8 cellular contexts compared by ENCODE assay signal in genomic region chr7:80134536-80135305, GRCh38. TPM values are rescaled to one million over a fixed set of nuclear protein-coding genes. Genes with fewer than 3 reads are reported as not detected.
DNase-seq lines count a peak whose midpoint lies in the region; ATAC-seq and TF ChIP-seq lines count a peak whose summit lies in the region.

Gene GNAI1, plus strand, starts transcription at chr7:80134831. Its CDS starts 330 bp downstream, at chr7:80135161.

- H3K4me1 ChIP-seq in body of pancreas (peaks cover 25% of the 10 kb centered on the region), psoas muscle (peaks cover 18% of the 10 kb centered on the region)

- H3K4me3 ChIP-seq in body of pancreas, result peak within 1 kb of the TSS; percentile 46 to 77
- peak within 1 kb of the TSS; percentile 95 for H3K4me3 ChIP-seq in psoas muscle

- H3K36me3 ChIP-seq in body of pancreas (replicated peaks in 1 of 2; ENCODE audit: insufficient read depth in 1 of 2, low read depth in 2 of 2) (no peaks in the 10 kb centered on the region), psoas muscle (ENCODE audit: insufficient read depth in 1 of 2, low read depth in 1 of 2) (no peaks in the 10 kb centered on the region)

- no peaks in the 10 kb centered on the region for H3K9me3 ChIP-seq in body of pancreas
- no peaks in the 10 kb centered on the region for H3K9me3 ChIP-seq in psoas muscle

- intact Hi-C loops in activated naive CD4-positive, alpha-beta T cell treated with anti-CD3 and anti-CD28 coated beads for 36 hours (cut with micrococcal nuclease), result loop anchor here (5.0 to 10.0 kb wide), 2 partner anchors 57 to 520 kb away; no protein-coding TSS in a partner anchor
- intact Hi-C loops in body of pancreas (cut with DNase I), result no loop called here
- intact Hi-C loops in psoas muscle (cut with DNase I), result loop anchor here in 1 of 2 donors (5.0 to 10.0 kb wide), 4 partner anchors 53 to 260 kb away; no protein-coding TSS in a partner anchor

- H3K36me3 Mint-ChIP-seq in activated naive CD4-positive, alpha-beta T cell treated with anti-CD3 and anti-CD28 coated beads for 36 hours (ENCODE audit: low read depth), result no peaks in the 10 kb centered on the region

- H3K27me3 Mint-ChIP-seq in activated naive CD4-positive, alpha-beta T cell treated with anti-CD3 and anti-CD28 coated beads for 36 hours (ENCODE audit: low read depth), result peaks cover 48% of the 10 kb centered on the region

- peaks cover 37% of the 10 kb centered on the region for H3K4me1 Mint-ChIP-seq in activated naive CD4-positive, alpha-beta T cell treated with anti-CD3 and anti-CD28 coated beads for 36 hours (ENCODE audit: low read depth)

- H3K27ac ChIP-seq in RWPE1 (peak within 1 kb of the TSS; percentile 98), body of pancreas (peak within 1 kb of the TSS; percentile 75 to 92 (median 81)), psoas muscle (peak within 1 kb of the TSS; percentile 83)

- H3K27ac Mint-ChIP-seq in activated naive CD4-positive, alpha-beta T cell treated with anti-CD3 and anti-CD28 coated beads for 36 hours, result peak within 1 kb of the TSS; percentile 66

- H3K9me3 Mint-ChIP-seq in activated naive CD4-positive, alpha-beta T cell treated with anti-CD3 and anti-CD28 coated beads for 36 hours, result no peaks in the 10 kb centered on the region

- H3K27me3 ChIP-seq in body of pancreas (no peaks in the 10 kb centered on the region), psoas muscle (ENCODE audit: insufficient read depth in 3 of 3, low read length in 2 of 3) (no peaks in the 10 kb centered on the region)

- peak; percentile 39 for DNase-seq in activated naive CD4-positive, alpha-beta T cell treated with anti-CD3 and anti-CD28 coated beads for 36 hours
- no peak for DNase-seq in activated naive CD4-positive, alpha-beta T cell treated with Interleukin-2 at 50 U/mL for 16 hours
- DNase-seq in HT-29 (ENCODE audit: low spot score) (peak; percentile 39), RWPE1 (ENCODE audit: low spot score) (peak; percentile 86), body of pancreas (peak; percentile 36 to 81 (median 67)), hypothalamus (lab: John Stamatoyannopoulos, UW) (peak in 50 of 51 donors; percentile 40 to 93 (median 74)), psoas muscle (peak; percentile 64 to 75), DMS114 treated with DMSO at 0.1 percent for 48 hours (lab: John Stamatoyannopoulos, UW; ENCODE audit: unreplicated experiment) (no peak)

- TF ChIP-seq CTCF in RWPE1 (conservative IDR thresholded peaks at IDR 0.05; ENCODE audit: low read depth) (peak; percentile 95), body of pancreas (IDR thresholded peaks at IDR 0.05) (peak; percentile 10 to 58 (median 29)), psoas muscle (IDR thresholded peaks at IDR 0.05) (peak; percentile 32)

- peak within 1 kb of the TSS; percentile 74 for H3K4me3 Mint-ChIP-seq in activated naive CD4-positive, alpha-beta T cell treated with anti-CD3 and anti-CD28 coated beads for 36 hours

- ATAC-seq in body of pancreas (peak; percentile 82), psoas muscle (peak; percentile 74 to 84 (median 78))

- 0 to 1% methylated on average over 4 to 86 of the region's 92 CpGs for WGBS in body of pancreas, 2 donors
- 0 to 1% (median 0%) methylated on average over 40 to 92 of the region's 92 CpGs for WGBS in psoas muscle, 3 donors

- peak; percentile 29 to 70 (median 57) for TF ChIP-seq POLR2A in body of pancreas (IDR thresholded peaks at IDR 0.05)

- POLR2A ChIA-PET in RWPE1 (lab: Yijun Ruan, JAX; ENCODE audit: low non-redundant PET), result interaction anchor here (0.6 to 0.7 kb wide), 2 partner anchors 216 to 357 kb away, joined by 3 read pairs; no protein-coding TSS in a partner anchor

- CTCF ChIA-PET in activated naive CD4-positive, alpha-beta T cell treated with anti-CD3 and anti-CD28 coated beads for 36 hours (lab: Charles Lee), result interaction anchor here (0.9 to 1.0 kb wide), 2 partner anchors 46 to 143 kb away, joined by 3 read pairs; no protein-coding TSS in a partner anchor
- CTCF ChIA-PET in RWPE1 (lab: Yijun Ruan, JAX), result interaction anchor here (0.6 to 1.2 kb wide), 10 partner anchors 11 to 258 kb away, joined by 3 to 5 read pairs (median 3); no protein-coding TSS in a partner anchor

RNA-seq across cellular contexts. Expression of gene GNAI1, which starts in this region (rescaled TPM):
- total RNA-seq in activated naive CD4-positive, alpha-beta T cell treated with anti-CD3 and anti-CD28 coated beads for 36 hours, result 1 to 10 TPM; 2.3 to 2.4 TPM
- total RNA-seq in HT-29 (2014; rRNA removed; shearing (Covaris generic)), result 30.7 and 31.4 TPM in 2 replicates
- total RNA-seq in body of pancreas, result 10 to 100 TPM in 1 of 2 donors, 1 to 10 TPM in 1; 9.1 to 16.5 TPM
- total RNA-seq in psoas muscle, result 10 to 100 TPM in 2 of 4 donors, 1 to 10 TPM in 2; 5.1 to 13.7 (median 8.9) TPM
- 1 to 10 TPM; 3.8 to 8.0 (median 5.3) TPM for polyA plus RNA-seq in psoas muscle

Comparison
In these comparisons a context has a peak if more than half of its experiments do, and no peak if none do; other contexts are left out.
1. DNase-seq: peak in activated naive CD4-positive, alpha-beta T cell treated with anti-CD3 and anti-CD28 coated beads for 36 hours (single experiment), HT-29 (single experiment), RWPE1 (single experiment), body of pancreas (4 of 4), hypothalamus (50 of 51) and psoas muscle (2 of 2); none in activated naive CD4-positive, alpha-beta T cell treated with Interleukin-2 at 50 U/mL for 16 hours (single experiment) and DMS114 treated with DMSO at 0.1 percent for 48 hours (single experiment).
2. CTCF ChIP-seq: peak in every context shown above with its lines; median percentile 95 in RWPE1; 32 in psoas muscle; 29 in body of pancreas.
3. Peak in every context shown above with its lines, with median percentiles within 50 percentile points of each other: H3K27ac ChIP-seq.